ENCODE assay signal across 11 cellular contexts in genomic region chr9:121765021-121765950, GRCh38.
A peak's percentile ranks its signal among the peaks of the same experiment; 100 is the strongest.
DNase-seq lines count a peak whose midpoint lies in the region; ATAC-seq and TF ChIP-seq lines count a peak whose summit lies in the region.
"Had no signal": no experiment of that assay in that cellular context is flagged by ENCODE, and none has a peak within 500 bp of the region (broad histone marks: within the 10 kb centered on the region; RNA-seq: fewer than 3 reads in every experiment).

No MANE protein-coding gene starts in this region.

- peaks cover 24 to 27% of the 10 kb centered on the region in 2 donors for H3K4me1 ChIP-seq in adrenal gland (replicated peaks in 1 of 2)
- peaks cover 13% of the 10 kb centered on the region for H3K4me1 ChIP-seq in psoas muscle

- DNase-seq in EH (ENCODE audit: low read depth) (peak; percentile 88), adrenal gland (peak; percentile 79 to 92 (median 82)), foreskin melanocyte (peak; percentile 35), psoas muscle (peak; percentile 61 to 66), type B pancreatic cell (ENCODE audit: extremely low spot score, unreplicated experiment) (no peak), retina (no peak), DMS79 treated with DMSO at 0.1 percent for 48 hours (lab: John Stamatoyannopoulos, UW) (no peak)
- DNase-seq in stimulated activated CD4-positive, alpha-beta T cell treated with anti-CD3 and anti-CD28 coated beads, Interleukin-2, amount 100 ng/mL, for 48 hours, result no peak
- DNase-seq: NCI-H524, nephron progenitor cell had no signal

- H3K27me3 ChIP-seq in adrenal gland (no peaks in the 10 kb centered on the region), psoas muscle (ENCODE audit: insufficient read depth in 3 of 3, low read length in 2 of 3) (no peaks in the 10 kb centered on the region)

- H3K9me3 Mint-ChIP-seq in type B pancreatic cell, result no peaks in the 10 kb centered on the region
- H3K9me3 Mint-ChIP-seq: nephron progenitor cell had no signal

- no peak overlapping the region for H3K27ac Mint-ChIP-seq in type B pancreatic cell
- H3K27ac Mint-ChIP-seq: nephron progenitor cell had no signal

- ATAC-seq in psoas muscle, result peak; percentile 20 to 86 (median 52)

- no peak overlapping the region for H3K4me3 ChIP-seq in adrenal gland
- no peak overlapping the region for H3K4me3 ChIP-seq in psoas muscle

- H3K36me3 Mint-ChIP-seq in type B pancreatic cell, result peaks cover 23% of the 10 kb centered on the region

- no peaks in the 10 kb centered on the region for H3K27me3 Mint-ChIP-seq in type B pancreatic cell

- WGBS in adrenal gland, 4 donors, result 50 to 74% (median 54%) methylated on average over 4 to 8 of the region's 8 CpGs
- WGBS in psoas muscle, 3 donors, result 53 to 68% (median 56%) methylated on average over 8 of the region's 8 CpGs

- H3K4me3 Mint-ChIP-seq in type B pancreatic cell, result no peak overlapping the region
- H3K4me3 Mint-ChIP-seq: nephron progenitor cell had no signal

- TF ChIP-seq CTCF in adrenal gland (IDR thresholded peaks at IDR 0.05) (peak in 1 of 6 experiments; percentile 31), psoas muscle (IDR thresholded peaks at IDR 0.05) (no peak), type B pancreatic cell (conservative IDR thresholded peaks at IDR 0.05) (no peak)

- H3K36me3 ChIP-seq in adrenal gland (replicated peaks in 1 of 2), result peaks cover 0 to 73% of the 10 kb centered on the region in 2 donors
- peaks cover 4 to 91% of the 10 kb centered on the region in 2 donors for H3K36me3 ChIP-seq in psoas muscle (ENCODE audit: insufficient read depth in 1 of 2, low read depth in 1 of 2)

- peak overlapping the region; percentile 43 to 86 (median 77) for H3K27ac ChIP-seq in adrenal gland
- H3K27ac ChIP-seq in psoas muscle, result peak overlapping the region; percentile 50
- H3K27ac ChIP-seq: HL-60 had no signal

- no peaks in the 10 kb centered on the region for H3K9me3 ChIP-seq in adrenal gland (replicated peaks in 1 of 3)
- H3K9me3 ChIP-seq in psoas muscle, result no peaks in the 10 kb centered on the region

- no peaks in the 10 kb centered on the region for H3K4me1 Mint-ChIP-seq in type B pancreatic cell (ENCODE audit: unreplicated experiment)
- H3K4me1 Mint-ChIP-seq: nephron progenitor cell had no signal

- intact Hi-C loops in adrenal gland (cut with DNase I) (loop anchor here in 1 of 2 donors (10.0 kb wide), 1 partner anchor 90 kb away; no protein-coding TSS in a partner anchor), psoas muscle (cut with DNase I) (loop anchor here in 1 of 2 donors (2.0 kb wide), 1 partner anchor 16 kb away; no protein-coding TSS in a partner anchor)

- TF ChIP-seq POLR2A in adrenal gland (IDR thresholded peaks at IDR 0.05), result no peak

Comparison
In these comparisons a context has a peak if more than half of its experiments do, and no peak if none do; other contexts are left out.
1. DNase-seq: peak in EH (single experiment), adrenal gland (7 of 7), foreskin melanocyte (single experiment) and psoas muscle (2 of 2); none in type B pancreatic cell (single experiment), stimulated activated CD4-positive, alpha-beta T cell treated with anti-CD3 and anti-CD28 coated beads, Interleukin-2, amount 100 ng/mL, for 48 hours (0 of 2), retina (single experiment) and DMS79 treated with DMSO at 0.1 percent for 48 hours (single experiment).